In the genomic region with DNA sequence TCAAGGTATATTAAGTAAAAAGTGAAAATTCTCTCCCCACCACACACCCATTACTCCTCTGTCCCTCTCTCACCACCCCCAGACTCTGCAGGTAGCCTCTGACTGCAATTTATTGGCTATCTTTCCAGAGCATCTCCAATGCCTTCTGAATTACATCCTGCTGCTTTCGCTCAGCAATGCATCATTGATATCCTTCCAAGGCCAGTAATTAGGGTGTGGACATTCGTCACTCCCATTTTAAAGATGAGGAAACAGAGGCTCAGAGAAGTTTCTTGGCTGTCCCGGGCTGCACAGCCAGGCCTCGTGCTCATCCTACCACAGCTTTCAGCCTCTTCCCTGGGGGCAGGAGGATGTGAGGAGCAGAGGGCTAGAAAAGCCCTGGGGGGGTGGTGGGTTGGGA, we compare ENCODE assay signal across 16 cellular contexts. TPM values are rescaled to one million over a fixed set of nuclear protein-coding genes. Genes with fewer than 3 reads are reported as not detected.
DNase-seq lines count a peak whose midpoint lies in the region; ATAC-seq and TF ChIP-seq lines count a peak whose summit lies in the region.
"Had no signal": no experiment of that assay in that cellular context is flagged by ENCODE, and none has a peak within 500 bp of the region (broad histone marks: within the 10 kb centered on the region; RNA-seq: fewer than 3 reads in every experiment).

No MANE protein-coding gene starts in this region.

- ATAC-seq in gastrocnemius medialis: no peak
- ATAC-seq in GM21360 (IDR thresholded peaks at IDR 0.05; ENCODE audit: unreplicated experiment): no peak

- H3K27me3 ChIP-seq in gastrocnemius medialis (no peaks in the 10 kb centered on the region), MG63 (no peaks in the 10 kb centered on the region)
- H3K27me3 ChIP-seq: SJSA1 had no signal

- no peaks in the 10 kb centered on the region for H3K36me3 ChIP-seq in gastrocnemius medialis
- H3K36me3 ChIP-seq in MG63: no peaks in the 10 kb centered on the region
- H3K36me3 ChIP-seq: SJSA1 had no signal

- intact Hi-C loops in gastrocnemius medialis (cut with DNase I; ENCODE audit: low total_unique reads): loop anchor here (2.0 kb wide), 1 partner anchor 32 kb away; no protein-coding TSS in a partner anchor

- in situ Hi-C loops in GM13976 (cut with MboI; ENCODE audit: low sequenced_read_pairs, unreplicated experiment): no loop called here
- in situ Hi-C loops in gastrocnemius medialis (cut with MboI; ENCODE audit: low sequenced_read_pairs in 4 of 4): no loop called here

- H3K9me3 ChIP-seq in gastrocnemius medialis: no peaks in the 10 kb centered on the region
- no peaks in the 10 kb centered on the region for H3K9me3 ChIP-seq in MG63
- H3K9me3 ChIP-seq: SJSA1 had no signal

- no peak overlapping the region for H3K4me3 ChIP-seq in gastrocnemius medialis
- H3K4me3 ChIP-seq in MG63: no peak overlapping the region
- H3K4me3 ChIP-seq: SJSA1 had no signal

- peaks cover 47 to 52% of the 10 kb centered on the region in 2 donors for H3K4me1 ChIP-seq in gastrocnemius medialis

- TF ChIP-seq POLR2A in gastrocnemius medialis (IDR thresholded peaks at IDR 0.05): no peak

- H3K27ac ChIP-seq in RWPE1 (peak overlapping the region; percentile 68), gastrocnemius medialis (peak overlapping the region; percentile 67 to 79 (median 72))
- H3K27ac ChIP-seq: SJSA1 had no signal

- POLR2A ChIA-PET in RWPE1 (lab: Yijun Ruan, JAX; ENCODE audit: low non-redundant PET): no interaction called here

- CTCF ChIA-PET in RWPE1 (lab: Yijun Ruan, JAX): interaction anchor here (0.5 kb wide), 1 partner anchor 10 kb away, joined by 5 read pairs; no protein-coding TSS in a partner anchor

- TF ChIP-seq CTCF in GM13976 (IDR thresholded peaks at IDR 0.05; ENCODE audit: borderline replicate concordance, control extremely low read depth, extremely low read depth, insufficient read depth, missing control alignments): no peak
- TF ChIP-seq CTCF in RWPE1 (conservative IDR thresholded peaks at IDR 0.05; ENCODE audit: low read depth): no peak
- no peak for TF ChIP-seq CTCF in gastrocnemius medialis (IDR thresholded peaks at IDR 0.05 in 4 of 5, conservative IDR thresholded peaks at IDR 0.05 in 1 of 5)

- DNase-seq in GM13976 (ENCODE audit: low spot score): peak; percentile 14
- DNase-seq in RWPE1 (ENCODE audit: low spot score): no peak
- peak; percentile 15 for DNase-seq in fibroblast of gingiva (ENCODE audit: low read depth)
- no peak for DNase-seq in gastrocnemius medialis
- DNase-seq in epidermal melanocyte (ENCODE audit: insufficient read length, low spot score): no peak
- DNase-seq in iPS-NIHi7 (ENCODE audit: extremely low spot score): no peak
- DNase-seq in MG63: no peak
- DNase-seq: activated CD4-positive, alpha-beta T cell treated with anti-CD3 and anti-CD28 coated beads for 48 hours; activated naive CD4-positive, alpha-beta T cell; cortex of kidney; erythroblast; NCI-H1930; NCI-H510A; stimulated activated CD4-positive, alpha-beta T cell treated with anti-CD3 and anti-CD28 coated beads, Interleukin-2, amount 100 ng/mL, for 24 hours had no signal

RNA-seq across cellular contexts. Expression of a gene that starts 23.6 kb away (rescaled TPM):
- total RNA-seq in gastrocnemius medialis: 1 to 10 TPM; 2.2 to 7.8 (median 3.8) TPM
- total RNA-seq in MG63 (2014; rRNA removed; shearing (Covaris generic); ENCODE audit: low replicate concordance): 49.2 and 50.6 TPM in 2 replicates

RNA-seq across cellular contexts. Expression of a gene that starts 23.7 kb away (rescaled TPM):
- total RNA-seq in gastrocnemius medialis: 10 to 100 TPM; 42.7 to 79.0 (median 69.9) TPM
- total RNA-seq in MG63 (2014; rRNA removed; shearing (Covaris generic); ENCODE audit: low replicate concordance): 48.2 and 87.3 TPM in 2 replicates

RNA-seq across cellular contexts. Expression of a gene that starts 56.0 kb away (rescaled TPM):
- 10 to 100 TPM; 11.7 to 34.4 (median 18.7) TPM for total RNA-seq in gastrocnemius medialis
- 5.4 and 11.3 TPM in 2 replicates for total RNA-seq in MG63 (2014; rRNA removed; shearing (Covaris generic); ENCODE audit: low replicate concordance)
- total RNA-seq: SJSA1 had no signal

Comparison
In these comparisons a context has a peak if more than half of its experiments do, and no peak if none do; other contexts are left out.
1. DNase-seq: peak in GM13976 (single experiment) and fibroblast of gingiva (single experiment); none in RWPE1 (single experiment), gastrocnemius medialis (0 of 2), epidermal melanocyte (single experiment), iPS-NIHi7 (single experiment) and MG63 (single experiment).